ENCODE assay signal across 13 cellular contexts in genomic region chr21:38959686-38960049, GRCh38.
DNase-seq lines count a peak whose midpoint lies in the region; ATAC-seq and TF ChIP-seq lines count a peak whose summit lies in the region.
"Had no signal": no experiment of that assay in that cellular context is flagged by ENCODE, and none has a peak within 500 bp of the region (broad histone marks: within the 10 kb centered on the region; RNA-seq: fewer than 3 reads in every experiment).

No MANE protein-coding gene starts in this region.

- H3K27ac ChIP-seq in right lobe of liver, result peak overlapping the region; percentile 74 to 88 (median 85)
- peak overlapping the region; percentile 80 for H3K27ac ChIP-seq in suprapubic skin
- H3K27ac ChIP-seq: thoracic aorta had no signal

- H3K4me1 ChIP-seq in right lobe of liver, result peaks cover 0 to 35% (median 16%) of the 10 kb centered on the region in 4 donors
- peaks cover 32% of the 10 kb centered on the region for H3K4me1 ChIP-seq in suprapubic skin

- H3K4me3 ChIP-seq in right lobe of liver (peak overlapping the region in 2 of 3 donors; percentile 10 to 19), suprapubic skin (no peak overlapping the region)
- H3K4me3 ChIP-seq: thoracic aorta had no signal

- CTCF ChIA-PET in MCF 10A (lab: Yijun Ruan, JAX), result interaction anchor here (1.0 to 1.2 kb wide), 2 partner anchors 13 to 30 kb away, joined by 3 read pairs; no protein-coding TSS in a partner anchor

- peaks cover 21% of the 10 kb centered on the region for H3K9me3 Mint-ChIP-seq in activated CD4-positive, alpha-beta T cell treated with anti-CD3 and anti-CD28 coated beads, Interleukin-2, amount 10 ng/mL, durations not matched to agents 24 days and 14 days
- H3K9me3 Mint-ChIP-seq in MCF 10A (ENCODE audit: unreplicated experiment), result peaks cover 15% of the 10 kb centered on the region

- intact Hi-C loops in activated CD4-positive, alpha-beta T cell treated with anti-CD3 and anti-CD28 coated beads, Interleukin-2, amount 10 ng/mL, durations not matched to agents 24 days and 14 days (cut with micrococcal nuclease), result loop anchor here (1.0 kb wide), 3 partner anchors 20 to 191 kb away; no protein-coding TSS in a partner anchor
- intact Hi-C loops in MCF 10A (cut with micrococcal nuclease) (loop anchor here (2.0 kb wide), 1 partner anchor 47 kb away; no protein-coding TSS in a partner anchor), right lobe of liver (cut with DNase I) (no loop called here)

- no peak for TF ChIP-seq CTCF in MCF 10A (IDR thresholded peaks at IDR 0.05; ENCODE audit: unreplicated experiment)
- TF ChIP-seq CTCF in right lobe of liver (IDR thresholded peaks at IDR 0.05), result no peak
- TF ChIP-seq CTCF in suprapubic skin (IDR thresholded peaks at IDR 0.05), result no peak

- TSS peak; percentile 85 for BruUV-seq in MCF 10A (replicated peaks; lab: Mats Ljungman, UMichigan)

- POLR2A ChIA-PET in MCF 10A (lab: Yijun Ruan, JAX), result interaction anchor here (0.6 to 6.3 kb wide), 13 partner anchors 15 to 180 kb away, joined by 3 to 40 read pairs (median 4); partner anchors contain the start of gene ETS2

- H3K27me3 Mint-ChIP-seq in activated CD4-positive, alpha-beta T cell treated with anti-CD3 and anti-CD28 coated beads, Interleukin-2, amount 10 ng/mL, durations not matched to agents 24 days and 14 days, result no peaks in the 10 kb centered on the region
- H3K27me3 Mint-ChIP-seq in MCF 10A (ENCODE audit: insufficient read depth, unreplicated experiment), result no peaks in the 10 kb centered on the region

- no peaks in the 10 kb centered on the region for H3K36me3 ChIP-seq in right lobe of liver
- H3K36me3 ChIP-seq in suprapubic skin, result no peaks in the 10 kb centered on the region
- H3K36me3 ChIP-seq: thoracic aorta had no signal

- peak in 1 of 4 donors; percentile 34 for ATAC-seq in right lobe of liver
- ATAC-seq in HG03135 (IDR thresholded peaks at IDR 0.05; ENCODE audit: unreplicated experiment), result no peak
- no peak for ATAC-seq in GM21423 (IDR thresholded peaks at IDR 0.05; ENCODE audit: unreplicated experiment)

- no CpG with 5 or more reads among the region's 6 CpGs for WGBS in right lobe of liver (ENCODE audit: insufficient coverage, low coverage, low lambda C conversion rate, missing lambda C conversion rate)
- WGBS in suprapubic skin, result 97% methylated on average over 6 of the region's 6 CpGs

- TF ChIP-seq EP300 in suprapubic skin (IDR thresholded peaks at IDR 0.05), result no peak

- peaks cover 5% of the 10 kb centered on the region for H3K36me3 Mint-ChIP-seq in activated CD4-positive, alpha-beta T cell treated with anti-CD3 and anti-CD28 coated beads, Interleukin-2, amount 10 ng/mL, durations not matched to agents 24 days and 14 days (ENCODE audit: low read depth)
- peaks cover 6% of the 10 kb centered on the region for H3K36me3 Mint-ChIP-seq in MCF 10A (ENCODE audit: insufficient read depth, unreplicated experiment)
- H3K36me3 Mint-ChIP-seq: activated naive CD4-positive, alpha-beta T cell treated with anti-CD3 and anti-CD28 coated beads, Interleukin-2, amount 10 ng/mL, durations not matched to agents 7 days and 5 days had no signal

- peak overlapping the region; percentile 67 for H3K4me3 Mint-ChIP-seq in activated CD4-positive, alpha-beta T cell treated with anti-CD3 and anti-CD28 coated beads, Interleukin-2, amount 10 ng/mL, durations not matched to agents 24 days and 14 days
- H3K4me3 Mint-ChIP-seq in MCF 10A (ENCODE audit: unreplicated experiment), result no peak overlapping the region
- H3K4me3 Mint-ChIP-seq: activated naive CD4-positive, alpha-beta T cell treated with anti-CD3 and anti-CD28 coated beads, Interleukin-2, amount 10 ng/mL, durations not matched to agents 7 days and 5 days had no signal

- peaks cover 29% of the 10 kb centered on the region for H3K4me1 Mint-ChIP-seq in activated CD4-positive, alpha-beta T cell treated with anti-CD3 and anti-CD28 coated beads, Interleukin-2, amount 10 ng/mL, durations not matched to agents 24 days and 14 days
- H3K4me1 Mint-ChIP-seq in MCF 10A (ENCODE audit: insufficient read depth, unreplicated experiment), result peaks cover 31% of the 10 kb centered on the region
- H3K4me1 Mint-ChIP-seq: activated naive CD4-positive, alpha-beta T cell treated with anti-CD3 and anti-CD28 coated beads, Interleukin-2, amount 10 ng/mL, durations not matched to agents 7 days and 5 days had no signal

- DNase-seq in activated CD4-positive, alpha-beta T cell treated with anti-CD3 and anti-CD28 coated beads, Interleukin-2, amount 10 ng/mL, durations not matched to agents 24 days and 14 days, result no peak
- DNase-seq in activated CD4-positive, alpha-beta T cell treated with anti-CD3 and anti-CD28 coated beads, Interleukin-2, amount 50 U/mL, for 1 hour, result no peak
- DNase-seq in MCF 10A (ENCODE audit: unreplicated experiment) (no peak), right lobe of liver (no peak), suprapubic skin (ENCODE audit: low spot score in 2 of 2) (no peak), NCI-H345 (lab: John Stamatoyannopoulos, UW) (no peak)
- DNase-seq: activated CD4-positive, alpha-beta T cell treated with anti-CD3 and anti-CD28 coated beads, Interleukin-2, amount 50 U/mL, for 48 hours; activated naive CD4-positive, alpha-beta T cell treated with anti-CD3 and anti-CD28 coated beads, Interleukin-2, amount 10 ng/mL, durations not matched to agents 7 days and 5 days; NCI-H1105 treated with DMSO at 0.1 percent for 48 hours; NCI-H446 had no signal

- no peaks in the 10 kb centered on the region for H3K9me3 ChIP-seq in right lobe of liver
- no peaks in the 10 kb centered on the region for H3K9me3 ChIP-seq in suprapubic skin
- H3K9me3 ChIP-seq: thoracic aorta had no signal

- H3K27me3 ChIP-seq in right lobe of liver, result no peaks in the 10 kb centered on the region
- H3K27me3 ChIP-seq in suprapubic skin, result no peaks in the 10 kb centered on the region

- peak overlapping the region; percentile 95 for H3K27ac Mint-ChIP-seq in activated CD4-positive, alpha-beta T cell treated with anti-CD3 and anti-CD28 coated beads, Interleukin-2, amount 10 ng/mL, durations not matched to agents 24 days and 14 days
- peak overlapping the region; percentile 86 for H3K27ac Mint-ChIP-seq in MCF 10A (ENCODE audit: low read depth, unreplicated experiment)
- H3K27ac Mint-ChIP-seq: activated naive CD4-positive, alpha-beta T cell treated with anti-CD3 and anti-CD28 coated beads, Interleukin-2, amount 10 ng/mL, durations not matched to agents 7 days and 5 days had no signal

- TF ChIP-seq POLR2A in right lobe of liver (IDR thresholded peaks at IDR 0.05), result no peak
- no peak for TF ChIP-seq POLR2A in suprapubic skin (IDR thresholded peaks at IDR 0.05)

Comparison
In these comparisons a context has a peak if more than half of its experiments do, and no peak if none do; other contexts are left out.
1. intact Hi-C loops: an anchor here in activated CD4-positive, alpha-beta T cell treated with anti-CD3 and anti-CD28 coated beads, Interleukin-2, amount 10 ng/mL, durations not matched to agents 24 days and 14 days (1.0 kb wide) and MCF 10A (2.0 kb wide); none called in right lobe of liver.